Comparison of ENCODE assay signal across 8 cellular contexts in genomic region chr19:43534811-43535761, GRCh38. TPM values are rescaled to one million over a fixed set of nuclear protein-coding genes. Genes with fewer than 3 reads are reported as not detected.
A peak's percentile ranks its signal among the peaks of the same experiment; 100 is the strongest.
DNase-seq lines count a peak whose midpoint lies in the region; ATAC-seq and TF ChIP-seq lines count a peak whose summit lies in the region.

No MANE protein-coding gene starts in this region.

- H3K27ac ChIP-seq in right atrium auricular region, result peak overlapping the region; percentile 42 to 90
- H3K27ac ChIP-seq in psoas muscle, result peak overlapping the region; percentile 75

- no peak overlapping the region for H3K4me3 ChIP-seq in right atrium auricular region
- H3K4me3 ChIP-seq in psoas muscle, result no peak overlapping the region

- H3K9me3 ChIP-seq in right atrium auricular region, result peaks cover 4 to 12% of the 10 kb centered on the region in 2 donors
- H3K9me3 ChIP-seq in psoas muscle, result peaks cover 7% of the 10 kb centered on the region

- ATAC-seq in psoas muscle, result peak; percentile 22 to 41 (median 33)
- no peak for ATAC-seq in HG03025 (IDR thresholded peaks at IDR 0.05; ENCODE audit: low FRiP score, unreplicated experiment)

- no peaks in the 10 kb centered on the region for H3K27me3 ChIP-seq in right atrium auricular region
- H3K27me3 ChIP-seq in psoas muscle (ENCODE audit: insufficient read depth in 3 of 3, low read length in 2 of 3), result no peaks in the 10 kb centered on the region

- WGBS in psoas muscle, 3 donors, result 43 to 60% (median 51%) methylated on average over 28 to 62 of the region's 62 CpGs

- intact Hi-C loops in psoas muscle (cut with DNase I), result loop anchor here (5.0 to 10.0 kb wide), 3 partner anchors 60 to 117 kb away; partner anchors contain the start of genes IRGQ (in 2 of the 2) and ZNF576 (in 2 of the 2)

- peak; percentile 89 for DNase-seq in ELF-1 (ENCODE audit: low read depth, low spot score)
- DNase-seq in NCI-H1930 (lab: John Stamatoyannopoulos, UW), result peak; percentile 32 to 46
- peak in 42 of 56 donors; percentile 2 to 67 (median 39) for DNase-seq in amygdala (lab: John Stamatoyannopoulos, UW)
- DNase-seq in right atrium auricular region (ENCODE audit: low spot score), result peak; percentile 73
- peak; percentile 72 to 85 for DNase-seq in psoas muscle
- no peak for DNase-seq in NCI-H187 treated with DMSO at 0.1 percent for 48 hours (lab: John Stamatoyannopoulos, UW)
- no peak for DNase-seq in DMS79 (lab: John Stamatoyannopoulos, UW)

- H3K4me1 ChIP-seq in right atrium auricular region (peaks cover 0 to 24% of the 10 kb centered on the region in 2 donors), psoas muscle (no peaks in the 10 kb centered on the region)

- peak; percentile 58 to 75 for TF ChIP-seq CTCF in right atrium auricular region (IDR thresholded peaks at IDR 0.05)
- peak; percentile 50 for TF ChIP-seq CTCF in psoas muscle (IDR thresholded peaks at IDR 0.05)

- H3K36me3 ChIP-seq in right atrium auricular region (no peaks in the 10 kb centered on the region), psoas muscle (ENCODE audit: insufficient read depth in 1 of 2, low read depth in 1 of 2) (peaks cover 0 to 22% of the 10 kb centered on the region in 2 donors)

RNA-seq across cellular contexts. Expression of gene ZNF575, which starts 2.1 kb away (rescaled TPM):
- total RNA-seq in right atrium auricular region (under 1 TPM in 1 of 2 donors, not detected in 1; 0.39 TPM), psoas muscle (1 to 10 TPM in 3 of 4 donors, under 1 TPM in 1; 0.40 to 1.6 (median 1.2) TPM)
- 1 to 10 TPM in 1 of 3 donors, under 1 TPM in 2; 0.23 to 1.1 (median 0.35) TPM for polyA plus RNA-seq in psoas muscle

RNA-seq across cellular contexts. Expression of gene ETHE1, which starts 8.1 kb away (rescaled TPM):
- total RNA-seq in right atrium auricular region, result 10 to 100 TPM; 17.9 to 25.4 TPM
- 10 to 100 TPM; 13.0 to 20.9 (median 16.6) TPM for total RNA-seq in psoas muscle
- polyA plus RNA-seq in psoas muscle, result 10 to 100 TPM; 18.5 to 22.8 (median 20.3) TPM

RNA-seq across cellular contexts. Expression of gene PHLDB3, which starts 30.5 kb away (rescaled TPM):
- total RNA-seq in right atrium auricular region, result 1 to 10 TPM; 3.6 to 7.7 TPM
- 1 to 10 TPM; 3.1 to 5.7 (median 4.5) TPM for total RNA-seq in psoas muscle
- polyA plus RNA-seq in psoas muscle, result 1 to 10 TPM; 2.0 to 4.7 (median 3.2) TPM

RNA-seq across cellular contexts. Expression of gene XRCC1, which starts 40.2 kb away (rescaled TPM):
- 10 to 100 TPM; 14.3 to 14.9 TPM for total RNA-seq in right atrium auricular region
- 10 to 100 TPM; 12.7 to 22.1 (median 14.8) TPM for total RNA-seq in psoas muscle
- 10 to 100 TPM; 13.5 to 21.6 (median 14.1) TPM for polyA plus RNA-seq in psoas muscle

RNA-seq across cellular contexts. Expression of gene PINLYP, which starts 40.5 kb away (rescaled TPM):
- total RNA-seq in right atrium auricular region (1 to 10 TPM; 1.6 to 4.5 TPM), psoas muscle (1 to 10 TPM in 1 of 4 donors, under 1 TPM in 2, not detected in 1; 0.66 to 1.1 (median 0.86) TPM)
- 1 to 10 TPM in 1 of 3 donors, under 1 TPM in 2; 0.66 to 1.3 (median 0.90) TPM for polyA plus RNA-seq in psoas muscle

Comparison
In these comparisons a context has a peak if more than half of its experiments do, and no peak if none do; other contexts are left out.
1. DNase-seq: peak in ELF-1 (single experiment), NCI-H1930 (2 of 2), amygdala (42 of 56), right atrium auricular region (single experiment) and psoas muscle (2 of 2); none in NCI-H187 treated with DMSO at 0.1 percent for 48 hours (single experiment) and DMS79 (single experiment).